ENCODE assay signal across 15 cellular contexts in the genomic region with DNA sequence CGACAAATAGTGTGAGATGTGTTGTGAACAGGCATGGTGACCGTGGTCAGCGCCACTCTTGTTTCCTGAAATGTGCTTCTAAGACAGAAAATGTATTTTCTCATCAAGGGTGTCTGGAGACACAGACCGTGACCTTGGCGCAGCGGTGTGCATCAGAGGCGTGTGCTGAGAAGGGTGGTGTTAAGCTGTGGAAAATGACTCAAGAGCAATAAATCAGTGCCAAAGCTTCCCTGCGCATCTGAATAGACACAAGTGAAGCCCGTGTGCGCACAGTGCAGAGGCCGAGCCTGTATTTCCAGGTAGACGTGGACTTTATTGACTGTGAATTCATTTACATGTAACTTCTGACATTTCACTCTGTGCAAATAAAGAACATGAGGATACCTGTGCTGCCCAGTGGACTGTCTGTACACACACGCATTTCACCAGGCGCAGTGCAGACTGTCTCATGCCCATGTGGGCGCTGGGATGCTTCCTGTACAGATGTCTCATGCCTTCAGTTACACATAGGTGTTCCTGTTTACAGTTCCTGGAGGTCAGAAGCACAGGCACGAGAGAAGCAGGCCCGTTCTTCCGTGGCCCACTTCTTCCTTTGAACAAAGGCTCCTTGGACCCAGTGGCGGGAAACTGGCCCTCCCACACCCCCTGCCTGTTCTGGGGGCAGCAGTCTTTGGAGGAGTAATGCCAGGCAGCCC. TPM values are rescaled to one million over a fixed set of nuclear protein-coding genes. Genes with fewer than 3 reads are reported as not detected.
DNase-seq lines count a peak whose midpoint lies in the region; ATAC-seq, FAIRE-seq and TF ChIP-seq lines count a peak whose summit lies in the region.
"Had no signal": no experiment of that assay in that cellular context is flagged by ENCODE, and none has a peak within 500 bp of the region (broad histone marks: within the 10 kb centered on the region; RNA-seq: fewer than 3 reads in every experiment).

No MANE protein-coding gene starts in this region.

- no peaks in the 10 kb centered on the region for H3K27me3 Mint-ChIP-seq in CD4-positive, alpha-beta T cell
- H3K27me3 Mint-ChIP-seq in WTC11 (ENCODE audit: low read depth): no peaks in the 10 kb centered on the region

- H3K4me3 Mint-ChIP-seq in CD4-positive, alpha-beta T cell: peak overlapping the region; percentile 49
- H3K4me3 Mint-ChIP-seq in WTC11: no peak overlapping the region
- H3K4me3 Mint-ChIP-seq: activated T-helper 1 cell treated with anti-CD3 and anti-CD28 coated beads, Interleukin-12 subunit alpha, Interleukin-12 subunit beta, Interleukin-2, Interleukin-4 antibody, amounts not matched to agents 30 ng/mL and 10 ng/mL and 1 ng/mL, durations not matched to agents 14 hours and 24 hours and 36 hours; CD14-positive monocyte had no signal

- peak in 1 of 10 experiments; percentile 32 for DNase-seq in CD4-positive, alpha-beta T cell
- no peak for DNase-seq in WTC11 (ENCODE audit: low spot score)
- DNase-seq in kidney: peak; percentile 49
- DNase-seq in NCI-H187 treated with DMSO at 0.1 percent for 48 hours (lab: John Stamatoyannopoulos, UW): no peak
- DNase-seq: Kasumi-1, left colon, NCI-H1694, NCI-H524 treated with DMSO at 0.1 percent for 48 hours had no signal

- CTCF ChIA-PET in CD4-positive, alpha-beta T cell (lab: Charles Lee): no interaction called here
- CTCF ChIA-PET in WTC11 (lab: Charles Lee): no interaction called here

- no peaks in the 10 kb centered on the region for H3K27me3 ChIP-seq in BLaER1 treated with 17β-estradiol and CSF1 and Interleukin-3, amounts not matched to agents 10 nM and 100 nM
- no peaks in the 10 kb centered on the region for H3K27me3 ChIP-seq in CD4-positive, alpha-beta T cell (ENCODE audit: control insufficient read depth, insufficient read depth, low read length)
- H3K27me3 ChIP-seq: dorsolateral prefrontal cortex had no signal

- POLR2A ChIA-PET in CD4-positive, alpha-beta T cell (lab: Charles Lee): interaction anchor here (1.0 to 1.3 kb wide), 3 partner anchors 11 to 70 kb away, joined by 3 to 4 read pairs (median 3); a partner anchor contains a TSS
- POLR2A ChIA-PET in WTC11 (lab: Charles Lee): no interaction called here

- H3K4me1 ChIP-seq in BLaER1 treated with 17β-estradiol and CSF1 and Interleukin-3, amounts not matched to agents 10 nM and 100 nM: peaks cover 11 to 36% (median 26%) of the 10 kb centered on the region in 10 experiments; a peak in 18 of 20 replicates
- H3K4me1 ChIP-seq in kidney (ENCODE audit: control insufficient read depth in 1 of 2, insufficient read depth in 1 of 2, low read depth in 1 of 2, low read length in 2 of 2): no peaks in the 10 kb centered on the region

- peaks cover 79% of the 10 kb centered on the region for H3K36me3 Mint-ChIP-seq in CD4-positive, alpha-beta T cell (ENCODE audit: low read depth)
- peaks cover 44% of the 10 kb centered on the region for H3K36me3 Mint-ChIP-seq in WTC11

- H3K27ac Mint-ChIP-seq in CD4-positive, alpha-beta T cell: peak overlapping the region; percentile 71
- H3K27ac Mint-ChIP-seq in WTC11: peak overlapping the region; percentile 49; the same call in 1 of the 2 replicates
- H3K27ac Mint-ChIP-seq: activated T-helper 1 cell treated with anti-CD3 and anti-CD28 coated beads, Interleukin-12 subunit alpha, Interleukin-12 subunit beta, Interleukin-2, Interleukin-4 antibody, amounts not matched to agents 30 ng/mL and 10 ng/mL and 1 ng/mL, durations not matched to agents 14 hours and 24 hours and 36 hours; CD14-positive monocyte had no signal

- no peak overlapping the region for H3K4me3 ChIP-seq in BLaER1 treated with 17β-estradiol and CSF1 and Interleukin-3, amounts not matched to agents 10 nM and 100 nM
- H3K4me3 ChIP-seq in kidney (ENCODE audit: low read length in 2 of 2): no peak overlapping the region
- H3K4me3 ChIP-seq: dorsolateral prefrontal cortex had no signal

- H3K27ac ChIP-seq in BLaER1 treated with 17β-estradiol and CSF1 and Interleukin-3, amounts not matched to agents 10 nM and 100 nM: peak overlapping the region in 6 of 11 experiments; percentile 16 to 67 (median 46); a peak in 8 of 22 replicates
- no peak overlapping the region for H3K27ac ChIP-seq in CD4-positive, alpha-beta T cell (ENCODE audit: low read depth, low read length)
- H3K27ac ChIP-seq in kidney (ENCODE audit: low read depth in 2 of 2, low read length in 2 of 2): no peak overlapping the region
- H3K27ac ChIP-seq: dorsolateral prefrontal cortex had no signal

- H3K4me2 ChIP-seq in BLaER1 treated with 17β-estradiol and CSF1 and Interleukin-3, amounts not matched to agents 10 nM and 100 nM: peak overlapping the region in 10 of 11 experiments; percentile 26 to 90 (median 76); a peak in 20 of 22 replicates

- no peak for FAIRE-seq in kidney (lab: Jason Lieb, UNC)

- H3K4me1 Mint-ChIP-seq in CD4-positive, alpha-beta T cell (ENCODE audit: low read depth): peaks cover 37% of the 10 kb centered on the region
- peaks cover 10% of the 10 kb centered on the region for H3K4me1 Mint-ChIP-seq in WTC11
- H3K4me1 Mint-ChIP-seq: CD14-positive monocyte had no signal

- ATAC-seq in CD4-positive, alpha-beta T cell (ENCODE audit: poor library complexity): peak; percentile 65
- ATAC-seq in WTC11: no peak
- ATAC-seq in GM19035 (IDR thresholded peaks at IDR 0.05; ENCODE audit: unreplicated experiment): no peak
- no peak for ATAC-seq in HG03432 (IDR thresholded peaks at IDR 0.05; ENCODE audit: unreplicated experiment)
- ATAC-seq: left colon had no signal

- H3K36me3 ChIP-seq in BLaER1 treated with 17β-estradiol and CSF1 and Interleukin-3, amounts not matched to agents 10 nM and 100 nM: peaks cover 46 to 74% (median 57%) of the 10 kb centered on the region in 11 experiments
- peaks cover 23 to 31% of the 10 kb centered on the region in 2 donors for H3K36me3 ChIP-seq in kidney (ENCODE audit: control insufficient read depth in 1 of 2, insufficient read depth in 2 of 2, low read length in 2 of 2)

- H3K9ac ChIP-seq in BLaER1 treated with 17β-estradiol and CSF1 and Interleukin-3, amounts not matched to agents 10 nM and 100 nM: peak overlapping the region in 7 of 11 experiments; percentile 10 to 52 (median 22); a peak in 8 of 22 replicates
- H3K9ac ChIP-seq in kidney (ENCODE audit: low read length in 2 of 2): no peak overlapping the region

- no peaks in the 10 kb centered on the region for H3K9me3 Mint-ChIP-seq in CD4-positive, alpha-beta T cell
- H3K9me3 Mint-ChIP-seq in WTC11: 0 out of 2 replicates have a peak, but pooled peaks cover 4% of the 10 kb centered on the region
- H3K9me3 Mint-ChIP-seq: activated T-helper 1 cell treated with anti-CD3 and anti-CD28 coated beads, Interleukin-12 subunit alpha, Interleukin-12 subunit beta, Interleukin-2, Interleukin-4 antibody, amounts not matched to agents 30 ng/mL and 10 ng/mL and 1 ng/mL, durations not matched to agents 14 hours and 24 hours and 36 hours had no signal

- peaks cover 0 to 6% (median 0%) of the 10 kb centered on the region in 11 experiments; a peak in 3 of 22 replicates for H4K20me1 ChIP-seq in BLaER1 treated with 17β-estradiol and CSF1 and Interleukin-3, amounts not matched to agents 10 nM and 100 nM

- intact Hi-C loops in CD4-positive, alpha-beta T cell (cut with DNase I, micrococcal nuclease): no loop called here
- intact Hi-C loops in kidney (cut with DNase I): no loop called here

- no peak for TF ChIP-seq CTCF in CD4-positive, alpha-beta T cell (IDR thresholded peaks at IDR 0.05)
- no peak for TF ChIP-seq CTCF in WTC11 (IDR thresholded peaks at IDR 0.05)
- no peak for TF ChIP-seq CTCF in kidney (IDR thresholded peaks at IDR 0.05; ENCODE audit: borderline replicate concordance, extremely low read depth, insufficient read depth)

- peaks cover 0 to 14% (median 6%) of the 10 kb centered on the region in 11 experiments; a peak in 5 of 22 replicates for H3K9me3 ChIP-seq in BLaER1 treated with 17β-estradiol and CSF1 and Interleukin-3, amounts not matched to agents 10 nM and 100 nM (replicated peaks in 1 of 11)
- no peaks in the 10 kb centered on the region for H3K9me3 ChIP-seq in CD4-positive, alpha-beta T cell (ENCODE audit: control insufficient read depth, low read length)
- H3K9me3 ChIP-seq in kidney (ENCODE audit: control insufficient read depth in 1 of 2, low read length in 2 of 2): no peaks in the 10 kb centered on the region

TF ChIP-seq in WTC11, 78 proteins besides CTCF, POLR2A, EP300 and RAD21 (continues in another document):
- TF ChIP-seq PRRX2 (CRISPR knock-in tag; IDR thresholded peaks at IDR 0.05): no peak
- no peak for TF ChIP-seq ZNF121 (CRISPR knock-in tag; IDR thresholded peaks at IDR 0.05)
- no peak for TF ChIP-seq ZNF138 (CRISPR knock-in tag; conservative IDR thresholded peaks at IDR 0.05)
- TF ChIP-seq SMAD3 (CRISPR knock-in tag; IDR thresholded peaks at IDR 0.05; ENCODE audit: borderline replicate concordance): no peak
- TF ChIP-seq ZNF317 (CRISPR knock-in tag; IDR thresholded peaks at IDR 0.05; ENCODE audit: borderline replicate concordance, low read depth): no peak
- TF ChIP-seq, protein P1, sequence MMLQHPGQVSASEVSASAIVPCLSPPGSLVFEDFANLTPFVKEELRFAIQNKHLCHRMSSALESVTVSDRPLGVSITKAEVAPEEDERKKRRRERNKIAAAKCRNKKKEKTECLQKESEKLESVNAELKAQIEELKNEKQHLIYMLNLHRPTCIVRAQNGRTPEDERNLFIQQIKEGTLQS (CRISPR knock-in tag; conservative IDR thresholded peaks at IDR 0.05): no peak
- TF ChIP-seq NFATC4 (CRISPR knock-in tag; IDR thresholded peaks at IDR 0.05): no peak
- TF ChIP-seq, protein P2, sequence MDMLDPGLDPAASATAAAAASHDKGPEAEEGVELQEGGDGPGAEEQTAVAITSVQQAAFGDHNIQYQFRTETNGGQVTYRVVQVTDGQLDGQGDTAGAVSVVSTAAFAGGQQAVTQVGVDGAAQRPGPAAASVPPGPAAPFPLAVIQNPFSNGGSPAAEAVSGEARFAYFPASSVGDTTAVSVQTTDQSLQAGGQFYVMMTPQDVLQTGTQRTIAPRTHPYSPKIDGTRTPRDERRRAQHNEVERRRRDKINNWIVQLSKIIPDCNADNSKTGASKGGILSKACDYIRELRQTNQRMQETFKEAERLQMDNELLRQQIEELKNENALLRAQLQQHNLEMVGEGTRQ (CRISPR knock-in tag; IDR thresholded peaks at IDR 0.05): no peak
- TF ChIP-seq, protein P3, sequence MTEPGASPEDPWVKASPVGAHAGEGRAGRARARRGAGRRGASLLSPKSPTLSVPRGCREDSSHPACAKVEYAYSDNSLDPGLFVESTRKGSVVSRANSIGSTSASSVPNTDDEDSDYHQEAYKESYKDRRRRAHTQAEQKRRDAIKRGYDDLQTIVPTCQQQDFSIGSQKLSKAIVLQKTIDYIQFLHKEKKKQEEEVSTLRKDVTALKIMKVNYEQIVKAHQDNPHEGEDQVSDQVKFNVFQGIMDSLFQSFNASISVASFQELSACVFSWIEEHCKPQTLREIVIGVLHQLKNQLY (CRISPR knock-in tag; IDR thresholded peaks at IDR 0.05): no peak
- no peak for TF ChIP-seq ZBTB21 (CRISPR knock-in tag; IDR thresholded peaks at IDR 0.05; ENCODE audit: borderline replicate concordance)

RNA-seq across cellular contexts. Expression of a gene that starts 31.9 kb away (rescaled TPM):
- 10 to 100 TPM; 10.3 to 10.4 TPM for total RNA-seq in CD4-positive, alpha-beta T cell
- total RNA-seq in WTC11 (2021) (20.3 to 24.2 TPM (median 22.3 TPM) in 3 replicates), kidney (9.5 TPM)
- 4.7 TPM for polyA plus RNA-seq in kidney (ENCODE audit: insufficient read depth, low read depth, low replicate concordance)
- total RNA-seq: osteoblast had no signal

Comparison
In these comparisons a context has a peak if more than half of its experiments do, and no peak if none do; other contexts are left out.
1. H3K27ac ChIP-seq: peak in BLaER1 treated with 17β-estradiol and CSF1 and Interleukin-3, amounts not matched to agents 10 nM and 100 nM (6 of 11); none in CD4-positive, alpha-beta T cell (single experiment) and kidney (0 of 2).
2. H3K9ac ChIP-seq: peak in BLaER1 treated with 17β-estradiol and CSF1 and Interleukin-3, amounts not matched to agents 10 nM and 100 nM (7 of 11); none in kidney (0 of 2).